ENCODE assay signal across 9 cellular contexts in the genomic region with DNA sequence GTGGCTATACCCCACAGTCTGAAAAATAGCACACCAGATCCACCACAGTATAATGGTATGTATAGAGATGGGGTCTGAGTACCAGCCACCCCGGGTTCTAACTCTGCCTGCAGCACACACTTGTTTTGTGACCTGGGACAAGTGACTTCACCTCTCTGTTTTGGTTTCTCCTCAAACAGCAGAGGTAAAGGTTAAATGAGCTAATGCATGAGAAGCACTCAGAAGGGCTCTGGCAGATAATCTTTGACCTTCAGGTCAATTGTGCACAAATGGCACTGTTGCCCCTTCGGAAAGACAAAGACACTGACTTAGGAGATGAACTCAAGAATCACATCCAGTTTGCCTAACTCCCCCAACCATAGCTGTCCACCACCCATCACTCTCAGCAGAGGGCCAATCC. TPM values are rescaled to one million over a fixed set of nuclear protein-coding genes. Genes with fewer than 3 reads are reported as not detected.
DNase-seq lines count a peak whose midpoint lies in the region; TF ChIP-seq lines count a peak whose summit lies in the region.
"Had no signal": no experiment of that assay in that cellular context is flagged by ENCODE, and none has a peak within 500 bp of the region (broad histone marks: within the 10 kb centered on the region; RNA-seq: fewer than 3 reads in every experiment).

No MANE protein-coding gene starts in this region.

- H3K9me3 ChIP-seq in mesenchymal stem cell (ENCODE audit: control insufficient read depth, low read length), result no peaks in the 10 kb centered on the region
- H3K9me3 ChIP-seq in suprapubic skin, result no peaks in the 10 kb centered on the region
- H3K9me3 ChIP-seq in spleen, result no peaks in the 10 kb centered on the region

- peak overlapping the region; percentile 72 for H3K27ac Mint-ChIP-seq in activated naive CD4-positive, alpha-beta T cell treated with anti-CD3 and anti-CD28 coated beads for 36 hours
- peak overlapping the region; percentile 100 for H3K27ac Mint-ChIP-seq in activated naive CD8-positive, alpha-beta T cell

- H3K4me2 ChIP-seq in mesenchymal stem cell (ENCODE audit: low read length, poor library complexity, severe bottlenecking), result no peak overlapping the region

- H2AK5ac ChIP-seq in mesenchymal stem cell (ENCODE audit: low read length, severe bottlenecking), result no peak overlapping the region

- peaks cover 60% of the 10 kb centered on the region for H3K4me1 Mint-ChIP-seq in activated naive CD4-positive, alpha-beta T cell treated with anti-CD3 and anti-CD28 coated beads for 36 hours (ENCODE audit: low read depth)
- peaks cover 68% of the 10 kb centered on the region for H3K4me1 Mint-ChIP-seq in activated naive CD8-positive, alpha-beta T cell (ENCODE audit: low read depth)

- H3K27me3 ChIP-seq in mesenchymal stem cell (ENCODE audit: control insufficient read depth in 1 of 2, insufficient read depth in 1 of 2, low read length in 2 of 2), result no peaks in the 10 kb centered on the region
- H3K27me3 ChIP-seq in suprapubic skin, result no peaks in the 10 kb centered on the region
- H3K27me3 ChIP-seq in spleen (replicated peaks in 1 of 7), result no peaks in the 10 kb centered on the region

- H2BK120ac ChIP-seq in mesenchymal stem cell (ENCODE audit: low read depth, low read length), result no peak overlapping the region

- no peak overlapping the region for H3K4me3 Mint-ChIP-seq in activated naive CD4-positive, alpha-beta T cell treated with anti-CD3 and anti-CD28 coated beads for 36 hours
- peak overlapping the region; percentile 38 for H3K4me3 Mint-ChIP-seq in activated naive CD8-positive, alpha-beta T cell

- TF ChIP-seq CTCF in suprapubic skin (IDR thresholded peaks at IDR 0.05) (no peak), spleen (IDR thresholded peaks at IDR 0.05 in 8 of 11, conservative IDR thresholded peaks at IDR 0.05 in 3 of 11) (no peak)

- WGBS in mesenchymal stem cell, result 86% methylated on average over 2 of the region's 2 CpGs
- 90% methylated on average over 2 of the region's 2 CpGs for WGBS in suprapubic skin
- WGBS in spleen, 5 donors, result 41 to 81% (median 64%) methylated on average over 2 of the region's 2 CpGs

- no peak for DNase-seq in activated naive CD4-positive, alpha-beta T cell treated with anti-CD3 and anti-CD28 coated beads for 36 hours
- DNase-seq in activated naive CD4-positive, alpha-beta T cell treated with Interleukin-2 at 50 U/mL for 16 hours, result no peak
- DNase-seq in mesenchymal stem cell (no peak), suprapubic skin (ENCODE audit: low spot score in 2 of 2) (no peak), NCI-H2029 treated with DMSO at 0.1 percent for 48 hours (lab: John Stamatoyannopoulos, UW) (no peak), spleen (no peak)
- no peak for DNase-seq in effector CD8-positive, alpha-beta T cell (lab: John Stamatoyannopoulos, UW)
- DNase-seq: Kasumi-1 had no signal

- peaks cover 7% of the 10 kb centered on the region for H3K79me1 ChIP-seq in mesenchymal stem cell (replicated peaks; ENCODE audit: low read length, poor library complexity, severe bottlenecking)

- H3K36me3 ChIP-seq in mesenchymal stem cell (ENCODE audit: control insufficient read depth in 1 of 2, insufficient read depth in 2 of 2, low read depth in 1 of 2, low read length in 2 of 2), result peaks cover 13 to 20% of the 10 kb centered on the region in 2 experiments
- no peaks in the 10 kb centered on the region for H3K36me3 ChIP-seq in suprapubic skin
- peaks cover 0 to 35% (median 0%) of the 10 kb centered on the region in 6 donors for H3K36me3 ChIP-seq in spleen

- H3K36me3 Mint-ChIP-seq in activated naive CD4-positive, alpha-beta T cell treated with anti-CD3 and anti-CD28 coated beads for 36 hours (ENCODE audit: low read depth), result peaks cover 38% of the 10 kb centered on the region
- H3K36me3 Mint-ChIP-seq in activated naive CD8-positive, alpha-beta T cell, result peaks cover 24% of the 10 kb centered on the region

- no peak overlapping the region for H2BK5ac ChIP-seq in mesenchymal stem cell (ENCODE audit: low read depth, low read length, poor library complexity, severe bottlenecking)

- H3K27ac ChIP-seq in mesenchymal stem cell (ENCODE audit: low read length, poor library complexity, severe bottlenecking) (no peak overlapping the region), suprapubic skin (peak overlapping the region; percentile 99), spleen (peak overlapping the region in 3 of 8 donors; percentile 100)

- peak overlapping the region in 1 of 2 experiments; percentile 1 for H3K14ac ChIP-seq in mesenchymal stem cell (ENCODE audit: low read length in 2 of 2)

- H3K9ac ChIP-seq in mesenchymal stem cell (ENCODE audit: low read length), result peak overlapping the region; percentile 71

- H2AFZ ChIP-seq in mesenchymal stem cell (ENCODE audit: low read depth, low read length), result no peak overlapping the region

- H2BK15ac ChIP-seq in mesenchymal stem cell (ENCODE audit: low read depth, poor library complexity, severe bottlenecking), result no peak overlapping the region

- H3K9me3 Mint-ChIP-seq in activated naive CD4-positive, alpha-beta T cell treated with anti-CD3 and anti-CD28 coated beads for 36 hours, result no peaks in the 10 kb centered on the region
- no peaks in the 10 kb centered on the region for H3K9me3 Mint-ChIP-seq in activated naive CD8-positive, alpha-beta T cell (ENCODE audit: low read depth)

- H4K91ac ChIP-seq in mesenchymal stem cell (ENCODE audit: low read length), result no peak overlapping the region

- no peak overlapping the region for H3K4ac ChIP-seq in mesenchymal stem cell (ENCODE audit: low read depth in 1 of 2, low read length in 2 of 2)

- H3K18ac ChIP-seq in mesenchymal stem cell (ENCODE audit: low read depth in 1 of 2, low read length in 2 of 2), result no peak overlapping the region

- TF ChIP-seq POLR2A in suprapubic skin (IDR thresholded peaks at IDR 0.05) (no peak), spleen (IDR thresholded peaks at IDR 0.05) (no peak)

- no peaks in the 10 kb centered on the region for H3K27me3 Mint-ChIP-seq in activated naive CD4-positive, alpha-beta T cell treated with anti-CD3 and anti-CD28 coated beads for 36 hours (ENCODE audit: low read depth)
- no peaks in the 10 kb centered on the region for H3K27me3 Mint-ChIP-seq in activated naive CD8-positive, alpha-beta T cell

- peak overlapping the region in 1 of 2 experiments; percentile 42 for H3K23ac ChIP-seq in mesenchymal stem cell (ENCODE audit: low read length in 2 of 2)

- H3K4me3 ChIP-seq in mesenchymal stem cell (ENCODE audit: insufficient read depth in 1 of 2, low read depth in 1 of 2, low read length in 2 of 2) (peak overlapping the region in 1 of 2 experiments; percentile 18), suprapubic skin (no peak overlapping the region), spleen (no peak overlapping the region)

- intact Hi-C loops in activated naive CD4-positive, alpha-beta T cell treated with anti-CD3 and anti-CD28 coated beads for 36 hours (cut with micrococcal nuclease), result no loop called here
- intact Hi-C loops in spleen (cut with DNase I; ENCODE audit: low total_unique reads), result no loop called here

- H3K4me1 ChIP-seq in mesenchymal stem cell (ENCODE audit: control insufficient read depth, insufficient read depth, low read depth, low read length) (peaks cover 8% of the 10 kb centered on the region), suprapubic skin (peaks cover 64% of the 10 kb centered on the region), spleen (peaks cover 41 to 99% (median 66%) of the 10 kb centered on the region in 6 donors)

- peak overlapping the region; percentile 12 for H4K8ac ChIP-seq in mesenchymal stem cell (ENCODE audit: low read length)

- H2BK12ac ChIP-seq in mesenchymal stem cell (ENCODE audit: low read length in 2 of 2), result no peak overlapping the region

- no peak for TF ChIP-seq EP300 in suprapubic skin (IDR thresholded peaks at IDR 0.05)

- CTCF ChIA-PET in activated naive CD4-positive, alpha-beta T cell treated with anti-CD3 and anti-CD28 coated beads for 36 hours (lab: Charles Lee), result interaction anchor here (1.2 to 1.9 kb wide), 3 partner anchors 9 to 26 kb away, joined by 4 read pairs; no protein-coding TSS in a partner anchor

RNA-seq across cellular contexts. Expression of a gene that starts 7.7 kb away (rescaled TPM):
- total RNA-seq in activated naive CD4-positive, alpha-beta T cell treated with anti-CD3 and anti-CD28 coated beads for 36 hours, result 10 to 100 TPM; 46.0 to 48.8 TPM
- polyA plus RNA-seq in mesenchymal stem cell (2013, experiment 1 of 2), result 12.6 TPM
- polyA plus RNA-seq in mesenchymal stem cell (2013, experiment 2 of 2), result 12.7 TPM
- total RNA-seq in suprapubic skin, result 10 to 100 TPM; 24.2 to 42.8 (median 31.7) TPM
- total RNA-seq in spleen, result 10 to 100 TPM; 26.8 to 68.7 (median 44.1) TPM
- 10 to 100 TPM in 1 of 3 donors, 1 to 10 TPM in 2; 6.0 to 14.2 (median 7.5) TPM for polyA plus RNA-seq in spleen

RNA-seq across cellular contexts. Expression of a gene that starts 24.8 kb away (rescaled TPM):
- total RNA-seq in activated naive CD4-positive, alpha-beta T cell treated with anti-CD3 and anti-CD28 coated beads for 36 hours, result 100 to 1,000 TPM; 160 to 161 TPM
- 133 TPM for polyA plus RNA-seq in mesenchymal stem cell (2013, experiment 1 of 2)
- polyA plus RNA-seq in mesenchymal stem cell (2013, experiment 2 of 2), result 135 TPM
- total RNA-seq in suprapubic skin (10 to 100 TPM; 22.4 to 51.9 (median 44.7) TPM), spleen (10 to 100 TPM; 42.7 to 72.4 (median 59.5) TPM)
- polyA plus RNA-seq in spleen, result 10 to 100 TPM; 28.1 to 53.3 (median 43.9) TPM

RNA-seq across cellular contexts. Expression of a gene that starts 57.5 kb away (rescaled TPM):
- total RNA-seq in activated naive CD4-positive, alpha-beta T cell treated with anti-CD3 and anti-CD28 coated beads for 36 hours, result 10 to 100 TPM; 54.8 to 56.6 TPM
- 28.2 TPM for polyA plus RNA-seq in mesenchymal stem cell (2013, experiment 1 of 2)
- polyA plus RNA-seq in mesenchymal stem cell (2013, experiment 2 of 2), result 28.5 TPM
- 10 to 100 TPM; 13.9 to 45.9 (median 31.3) TPM for total RNA-seq in suprapubic skin
- total RNA-seq in spleen, result 10 to 100 TPM; 23.6 to 31.0 (median 26.3) TPM
- polyA plus RNA-seq in spleen, result 10 to 100 TPM in 2 of 3 donors, 1 to 10 TPM in 1; 7.4 to 20.5 (median 10.1) TPM
